Comparison of ENCODE assay signal across 23 cellular contexts in the genomic region with DNA sequence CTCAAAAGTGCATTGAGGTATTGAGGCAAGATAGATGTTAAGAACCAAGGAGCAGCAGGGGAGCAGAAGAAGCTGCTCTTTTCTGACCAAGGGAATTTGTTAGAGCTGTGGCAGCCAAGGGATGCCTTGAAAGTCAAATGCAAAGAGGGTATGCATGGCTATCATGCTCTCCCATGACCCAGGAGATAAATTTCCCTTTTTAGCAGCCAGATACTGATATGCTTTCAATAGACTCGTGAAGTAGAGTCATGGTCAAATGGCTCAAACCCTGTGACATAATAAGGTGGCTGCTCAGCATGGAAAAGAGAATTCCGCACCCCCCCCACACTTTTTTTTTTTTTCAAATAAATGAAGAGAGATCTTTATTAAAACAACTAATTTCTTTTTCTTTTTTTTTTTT.
"Had no signal": no experiment of that assay in that cellular context is flagged by ENCODE, and none has a peak within 500 bp of the region (broad histone marks: within the 10 kb centered on the region; RNA-seq: fewer than 3 reads in every experiment).

No MANE protein-coding gene starts in this region.

- ATAC-seq: activated CD4-positive, CD25-positive, alpha-beta regulatory T cell treated with anti-CD3 and anti-CD28 coated beads, Interleukin-2, amount 50 U/mL, for 24 hours; activated CD8-positive, alpha-beta T cell treated with anti-CD3 and anti-CD28 coated beads for 36 hours; activated T-cell treated with anti-CD3 and anti-CD28 coated beads, Interleukin-2, amount 50 U/mL, for 72 hours; K562; PC-3 had no signal

- FAIRE-seq: bronchial epithelial cell, K562, RCC 7860 had no signal

- H3K4me3 ChIP-seq: K562 had no signal

- DNase-seq: activated CD4-positive, alpha-beta T cell treated with anti-CD3 and anti-CD28 coated beads for 4 hours; activated CD8-positive, alpha-beta memory T cell treated with anti-CD3 and anti-CD28 coated beads, Interleukin-2, amount 50 U/mL, for 4 hours; activated CD8-positive, alpha-beta T cell treated with anti-CD3 and anti-CD28 coated beads for 36 hours; activated gamma-delta T cell treated with Interleukin-2 at 50 U/mL for 16 hours; activated naive CD4-positive, alpha-beta T cell treated with anti-CD3 and anti-CD28 coated beads, Interleukin-2, amount 10 ng/mL, durations not matched to agents 7 days and 5 days; activated naive CD8-positive, alpha-beta T cell treated with anti-CD3 and anti-CD28 coated beads, Interleukin-2, amount 10 ng/mL, durations not matched to agents 7 days and 5 days; activated T-cell treated with anti-CD3 and anti-CD28 coated beads, Interleukin-2, amount 50 U/mL, for 72 hours; aorta; Karpas-422; MM.1S; NCI-H1105; NCI-H1436 treated with DMSO at 0.1 percent for 48 hours; NCI-H187; NCI-H2081; NCI-H510A treated with DMSO at 0.1 percent for 48 hours; NCI-H69; PC-3; SIG-M5; SW 1271 had no signal
